Comparison of ENCODE assay signal across 1 cellular context in the genomic region with DNA sequence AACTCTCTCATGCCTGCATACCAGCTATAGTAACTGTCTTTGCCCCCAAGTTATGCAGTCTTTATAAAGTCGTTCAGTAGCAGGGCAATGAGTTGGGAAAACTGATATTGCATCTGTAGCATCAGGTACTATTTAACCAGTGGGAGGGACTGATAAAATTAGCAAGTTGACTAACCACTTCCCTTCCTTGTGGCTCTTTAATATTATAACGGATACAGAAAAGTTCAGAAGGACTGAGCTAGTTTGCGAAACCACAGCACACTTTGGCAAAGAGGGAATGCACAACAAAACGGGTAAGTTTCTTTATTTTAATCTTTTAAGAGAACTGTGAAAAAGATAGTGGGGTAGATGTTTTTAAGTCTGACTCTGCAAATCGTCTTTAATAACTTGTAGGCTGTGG.
TF ChIP-seq lines count a peak whose summit lies in the region.

No MANE protein-coding gene starts in this region.

TF ChIP-seq in SK-N-SH treated with all-trans-retinoic acid at 6 μM for 48 hours, 23 proteins besides CTCF, POLR2A, EP300 and RAD21 (continued from another document):
- TF ChIP-seq, protein P1, sequence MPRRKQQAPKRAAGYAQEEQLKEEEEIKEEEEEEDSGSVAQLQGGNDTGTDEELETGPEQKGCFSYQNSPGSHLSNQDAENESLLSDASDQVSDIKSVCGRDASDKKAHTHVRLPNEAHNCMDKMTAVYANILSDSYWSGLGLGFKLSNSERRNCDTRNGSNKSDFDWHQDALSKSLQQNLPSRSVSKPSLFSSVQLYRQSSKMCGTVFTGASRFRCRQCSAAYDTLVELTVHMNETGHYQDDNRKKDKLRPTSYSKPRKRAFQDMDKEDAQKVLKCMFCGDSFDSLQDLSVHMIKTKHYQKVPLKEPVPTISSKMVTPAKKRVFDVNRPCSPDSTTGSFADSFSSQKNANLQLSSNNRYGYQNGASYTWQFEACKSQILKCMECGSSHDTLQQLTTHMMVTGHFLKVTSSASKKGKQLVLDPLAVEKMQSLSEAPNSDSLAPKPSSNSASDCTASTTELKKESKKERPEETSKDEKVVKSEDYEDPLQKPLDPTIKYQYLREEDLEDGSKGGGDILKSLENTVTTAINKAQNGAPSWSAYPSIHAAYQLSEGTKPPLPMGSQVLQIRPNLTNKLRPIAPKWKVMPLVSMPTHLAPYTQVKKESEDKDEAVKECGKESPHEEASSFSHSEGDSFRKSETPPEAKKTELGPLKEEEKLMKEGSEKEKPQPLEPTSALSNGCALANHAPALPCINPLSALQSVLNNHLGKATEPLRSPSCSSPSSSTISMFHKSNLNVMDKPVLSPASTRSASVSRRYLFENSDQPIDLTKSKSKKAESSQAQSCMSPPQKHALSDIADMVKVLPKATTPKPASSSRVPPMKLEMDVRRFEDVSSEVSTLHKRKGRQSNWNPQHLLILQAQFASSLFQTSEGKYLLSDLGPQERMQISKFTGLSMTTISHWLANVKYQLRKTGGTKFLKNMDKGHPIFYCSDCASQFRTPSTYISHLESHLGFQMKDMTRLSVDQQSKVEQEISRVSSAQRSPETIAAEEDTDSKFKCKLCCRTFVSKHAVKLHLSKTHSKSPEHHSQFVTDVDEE (CRISPR knock-in tag; IDR thresholded peaks at IDR 0.05), result no peak
- TF ChIP-seq TCF4 (CRISPR knock-in tag; IDR thresholded peaks at IDR 0.05; ENCODE audit: borderline replicate concordance), result no peak
- TF ChIP-seq PPARA (CRISPR knock-in tag; IDR thresholded peaks at IDR 0.05; ENCODE audit: borderline replicate concordance), result no peak
- TF ChIP-seq RARB (CRISPR knock-in tag; IDR thresholded peaks at IDR 0.05), result no peak
- TF ChIP-seq ARNTL (CRISPR knock-in tag; IDR thresholded peaks at IDR 0.05; ENCODE audit: borderline replicate concordance, low read depth), result no peak
- no peak for TF ChIP-seq ESRRG (CRISPR knock-in tag; IDR thresholded peaks at IDR 0.05)
TF ChIP-seq in SK-N-SH treated with all-trans-retinoic acid at 6 μM for 48 hours: peak in this region for 0.
